ENCODE assay signal across 19 cellular contexts in genomic region chr2:30161929-30162328, GRCh38. TPM values are rescaled to one million over a fixed set of nuclear protein-coding genes. Genes with fewer than 3 reads are reported as not detected.
DNase-seq lines count a peak whose midpoint lies in the region; ATAC-seq, FAIRE-seq and TF ChIP-seq lines count a peak whose summit lies in the region.
"Had no signal": no experiment of that assay in that cellular context is flagged by ENCODE, and none has a peak within 500 bp of the region (broad histone marks: within the 10 kb centered on the region; RNA-seq: fewer than 3 reads in every experiment).

No MANE protein-coding gene starts in this region.

- H3K9me3 Mint-ChIP-seq in CD4-positive, alpha-beta T cell = no peaks in the 10 kb centered on the region
- H3K9me3 Mint-ChIP-seq in IgD-negative memory B cell = no peaks in the 10 kb centered on the region
- H3K9me3 Mint-ChIP-seq in central memory CD8-positive, alpha-beta T cell = no peaks in the 10 kb centered on the region
- no peaks in the 10 kb centered on the region for H3K9me3 Mint-ChIP-seq in naive B cell
- H3K9me3 Mint-ChIP-seq in nephron progenitor cell = no peaks in the 10 kb centered on the region
- no peaks in the 10 kb centered on the region for H3K9me3 Mint-ChIP-seq in activated T-cell treated with anti-CD3 and anti-CD28 coated beads, Interleukin-2, amount 50 U/mL, for 72 hours
- H3K9me3 Mint-ChIP-seq: HFFc6 had no signal

- H3K36me3 Mint-ChIP-seq in CD4-positive, alpha-beta T cell (ENCODE audit: low read depth) = peaks cover 65% of the 10 kb centered on the region
- peaks cover 2% of the 10 kb centered on the region for H3K36me3 Mint-ChIP-seq in IgD-negative memory B cell
- H3K36me3 Mint-ChIP-seq in central memory CD8-positive, alpha-beta T cell (ENCODE audit: insufficient read depth) = peaks cover 92% of the 10 kb centered on the region
- H3K36me3 Mint-ChIP-seq in naive B cell = peaks cover 19 to 27% of the 10 kb centered on the region in 2 donors
- H3K36me3 Mint-ChIP-seq in nephron progenitor cell (ENCODE audit: low read depth) = peaks cover 19% of the 10 kb centered on the region
- H3K36me3 Mint-ChIP-seq in activated T-cell treated with anti-CD3 and anti-CD28 coated beads, Interleukin-2, amount 50 U/mL, for 72 hours (ENCODE audit: insufficient read depth in 2 of 2) = peaks cover 0 to 16% of the 10 kb centered on the region in 2 donors

- POLR2A ChIA-PET in CD4-positive, alpha-beta T cell (lab: Charles Lee) = interaction anchor here (1.2 to 4.9 kb wide), 2 partner anchors 15 to 65 kb away, joined by 3 to 68 read pairs; partner anchors contain the start of gene YPEL5

- peak overlapping the region; percentile 74 for H3K27ac Mint-ChIP-seq in CD4-positive, alpha-beta T cell
- peak overlapping the region; percentile 24 to 88 (median 80) for H3K27ac Mint-ChIP-seq in IgD-negative memory B cell
- H3K27ac Mint-ChIP-seq in central memory CD8-positive, alpha-beta T cell (ENCODE audit: low read depth) = peak overlapping the region; percentile 94
- peak overlapping the region in 4 of 6 donors; percentile 24 to 97 (median 96) for H3K27ac Mint-ChIP-seq in naive B cell
- H3K27ac Mint-ChIP-seq in nephron progenitor cell = no peak overlapping the region
- H3K27ac Mint-ChIP-seq in activated T-cell treated with anti-CD3 and anti-CD28 coated beads, Interleukin-2, amount 50 U/mL, for 72 hours = no peak overlapping the region
- H3K27ac Mint-ChIP-seq: HFFc6 had no signal

- ATAC-seq in CD4-positive, alpha-beta T cell (ENCODE audit: poor library complexity) = peak; percentile 3
- ATAC-seq in central memory CD8-positive, alpha-beta T cell (replicated peaks; ENCODE audit: extremely low read depth, poor library complexity, severe bottlenecking) = no peak
- ATAC-seq in naive B cell (ENCODE audit: low read depth in 2 of 2) = peak in 1 of 2 donors; percentile 2
- ATAC-seq in esophagus mucosa = no peak
- ATAC-seq in activated T-cell treated with anti-CD3 and anti-CD28 coated beads, Interleukin-2, amount 50 U/mL, for 72 hours (replicated peaks in 1 of 2) = no peak
- ATAC-seq: PC-3 had no signal

- no peaks in the 10 kb centered on the region for H3K27me3 Mint-ChIP-seq in CD4-positive, alpha-beta T cell
- no peaks in the 10 kb centered on the region for H3K27me3 Mint-ChIP-seq in IgD-negative memory B cell
- no peaks in the 10 kb centered on the region for H3K27me3 Mint-ChIP-seq in central memory CD8-positive, alpha-beta T cell
- H3K27me3 Mint-ChIP-seq in naive B cell = no peaks in the 10 kb centered on the region
- H3K27me3 Mint-ChIP-seq in nephron progenitor cell (ENCODE audit: low read depth, poor library complexity) = peaks cover 5% of the 10 kb centered on the region
- no peaks in the 10 kb centered on the region for H3K27me3 Mint-ChIP-seq in activated T-cell treated with anti-CD3 and anti-CD28 coated beads, Interleukin-2, amount 50 U/mL, for 72 hours (ENCODE audit: low read depth)

- H3K9me3 ChIP-seq in CD4-positive, alpha-beta T cell (ENCODE audit: control insufficient read depth, low read length) = no peaks in the 10 kb centered on the region
- H3K9me3 ChIP-seq: SJCRH30 had no signal

- CTCF ChIA-PET in CD4-positive, alpha-beta T cell (lab: Charles Lee) = interaction anchor here (0.7 to 4.5 kb wide), 2 partner anchors 13 to 77 kb away, joined by 3 to 78 read pairs; partner anchors contain the start of gene YPEL5

- H3K27me3 ChIP-seq in CD4-positive, alpha-beta T cell (ENCODE audit: control insufficient read depth, insufficient read depth, low read length) = no peaks in the 10 kb centered on the region
- H3K27me3 ChIP-seq: BLaER1 treated with 17β-estradiol and CSF1 and Interleukin-3, amounts not matched to agents 10 nM and 100 nM; SJCRH30 had no signal

- peak overlapping the region; percentile 65 for H3K4me3 Mint-ChIP-seq in CD4-positive, alpha-beta T cell
- H3K4me3 Mint-ChIP-seq in IgD-negative memory B cell (peak overlapping the region in 2 of 4 donors; percentile 19 to 64), naive B cell (peak overlapping the region in 4 of 8 donors; percentile 17 to 46 (median 32)), nephron progenitor cell (no peak overlapping the region)
- H3K4me3 Mint-ChIP-seq in central memory CD8-positive, alpha-beta T cell = peak overlapping the region; percentile 64
- no peak overlapping the region for H3K4me3 Mint-ChIP-seq in activated T-cell treated with anti-CD3 and anti-CD28 coated beads, Interleukin-2, amount 50 U/mL, for 72 hours
- H3K4me3 Mint-ChIP-seq: HFFc6 had no signal

- intact Hi-C loops in CD4-positive, alpha-beta T cell (cut with DNase I, micrococcal nuclease) = loop anchor here (2.0 to 10.0 kb wide), 8 partner anchors 15 to 1363 kb away; partner anchors contain the start of genes LBH (in 1 of the 2) and YPEL5 (in 1 of the 2)

- H3K27ac ChIP-seq in CD4-positive, alpha-beta T cell (ENCODE audit: low read depth, low read length) = no peak overlapping the region
- H3K27ac ChIP-seq: SJCRH30 had no signal

- DNase-seq in CD4-positive, alpha-beta T cell = no peak
- no peak for DNase-seq in central memory CD8-positive, alpha-beta T cell (ENCODE audit: low spot score in 2 of 2)
- peak; percentile 24 for DNase-seq in naive B cell
- DNase-seq in D721Med (ENCODE audit: insufficient read length, low spot score) = no peak
- no peak for DNase-seq in nephron progenitor cell
- no peak for DNase-seq in activated T-cell treated with anti-CD3 and anti-CD28 coated beads, Interleukin-2, amount 50 U/mL, for 72 hours
- DNase-seq: DMS79 treated with DMSO at 0.1 percent for 48 hours, HFFc6, NCI-H1417 treated with DMSO at 0.1 percent for 48 hours, NCI-H187 treated with DMSO at 0.1 percent for 48 hours, NCI-H226, NCI-H524, NCI-H82, PC-3, SJCRH30 had no signal

- TF ChIP-seq CTCF in CD4-positive, alpha-beta T cell (IDR thresholded peaks at IDR 0.05) = no peak
- TF ChIP-seq CTCF in D721Med (IDR thresholded peaks at IDR 0.05; ENCODE audit: insufficient read depth, missing control alignments) (no peak), nephron progenitor cell (IDR thresholded peaks at IDR 0.05) (no peak)

- no peak for FAIRE-seq in D721Med (lab: Jason Lieb, UNC)
- FAIRE-seq: H54 had no signal

- peaks cover 46% of the 10 kb centered on the region for H3K4me1 Mint-ChIP-seq in CD4-positive, alpha-beta T cell (ENCODE audit: low read depth)
- H3K4me1 Mint-ChIP-seq in IgD-negative memory B cell (peaks cover 12 to 28% (median 18%) of the 10 kb centered on the region in 3 donors), naive B cell (peaks cover 38 to 53% (median 50%) of the 10 kb centered on the region in 3 donors), nephron progenitor cell (no peaks in the 10 kb centered on the region)
- peaks cover 29% of the 10 kb centered on the region for H3K4me1 Mint-ChIP-seq in central memory CD8-positive, alpha-beta T cell
- peaks cover 28% of the 10 kb centered on the region for H3K4me1 Mint-ChIP-seq in activated T-cell treated with anti-CD3 and anti-CD28 coated beads, Interleukin-2, amount 50 U/mL, for 72 hours (ENCODE audit: low read depth)

RNA-seq across cellular contexts. Expression of gene YPEL5, which starts 15.1 kb away (rescaled TPM):
- total RNA-seq in CD4-positive, alpha-beta T cell = 100 to 1,000 TPM; 932 to 972 TPM
- polyA plus RNA-seq in IgD-negative memory B cell (194 TPM), naive B cell (ENCODE audit: low read depth in 6 of 6) (100 to 1,000 TPM; 196 to 315 (median 230) TPM)
- total RNA-seq in esophagus mucosa = 56.4 TPM
- 10 to 100 TPM; 93.3 to 94.3 TPM for total RNA-seq in activated T-cell treated with anti-CD3 and anti-CD28 coated beads, Interleukin-2, amount 50 U/mL, for 72 hours

Comparison
In these comparisons a context has a peak if more than half of its experiments do, and no peak if none do; other contexts are left out.
1. H3K27ac Mint-ChIP-seq: peak in CD4-positive, alpha-beta T cell (single experiment), IgD-negative memory B cell (3 of 3), central memory CD8-positive, alpha-beta T cell (single experiment) and naive B cell (4 of 6); none in nephron progenitor cell (single experiment) and activated T-cell treated with anti-CD3 and anti-CD28 coated beads, Interleukin-2, amount 50 U/mL, for 72 hours (single experiment).
2. H3K4me3 Mint-ChIP-seq: peak in CD4-positive, alpha-beta T cell (single experiment) and central memory CD8-positive, alpha-beta T cell (single experiment); none in nephron progenitor cell (single experiment) and activated T-cell treated with anti-CD3 and anti-CD28 coated beads, Interleukin-2, amount 50 U/mL, for 72 hours (0 of 2).
3. RNA of gene YPEL5, which starts 15.1 kb away (total RNA-seq): 932 to 972 TPM in CD4-positive, alpha-beta T cell; 93.3 to 94.3 TPM in activated T-cell treated with anti-CD3 and anti-CD28 coated beads, Interleukin-2, amount 50 U/mL, for 72 hours and 56.4 TPM in esophagus mucosa (single experiment); every median in the first group is over 4 times any median in the second.